In genomic region chr2:100562613-100563406, GRCh38 we compare ENCODE assay signal across 8 cellular contexts. TPM values are rescaled to one million over a fixed set of nuclear protein-coding genes. Genes with fewer than 3 reads are reported as not detected.
DNase-seq lines count a peak whose midpoint lies in the region; ATAC-seq and TF ChIP-seq lines count a peak whose summit lies in the region.

Gene PDCL3, plus strand, starts transcription at chr2:100562993. Its CDS starts 75 bp downstream, at chr2:100563068.

- H3K4me3 Mint-ChIP-seq in CD14-positive monocyte: peak within 1 kb of the TSS; percentile 86 to 92

- DNase-seq in CD14-positive monocyte (ENCODE audit: low spot score) (peak; percentile 94), NCI-H748 (lab: John Stamatoyannopoulos, UW; ENCODE audit: unreplicated experiment) (peak; percentile 97), dedifferentiated amniotic fluid mesenchymal stem cell (ENCODE audit: extremely low spot score) (peak; percentile 98), left kidney (ENCODE audit: low read depth, low spot score) (peak; percentile 99)
- peak; percentile 93 for DNase-seq in activated CD4-positive, alpha-beta T cell treated with anti-CD3 and anti-CD28 coated beads, Interleukin-2, amount 50 U/mL, for 1 hour
- peak; percentile 93 to 94 for DNase-seq in stimulated activated CD4-positive, alpha-beta T cell treated with anti-CD3 and anti-CD28 coated beads, Interleukin-2, amount 100 ng/mL, for 24 hours

- TF ChIP-seq CTCF in CD14-positive monocyte (IDR thresholded peaks at IDR 0.05): no peak

- peaks cover 0 to 2% (median 0%) of the 10 kb centered on the region in 3 donors for H3K27me3 Mint-ChIP-seq in CD14-positive monocyte (ENCODE audit: low read depth in 3 of 3)

- no peaks in the 10 kb centered on the region for H3K9me3 Mint-ChIP-seq in CD14-positive monocyte

- ATAC-seq in GM19351 (IDR thresholded peaks at IDR 0.05; ENCODE audit: unreplicated experiment) (peak; percentile 90), HG03521 (IDR thresholded peaks at IDR 0.05; ENCODE audit: unreplicated experiment) (peak; percentile 93)

- intact Hi-C loops in CD14-positive monocyte (cut with micrococcal nuclease): no loop called here

- peak within 1 kb of the TSS; percentile 90 to 97 (median 96) for H3K27ac Mint-ChIP-seq in CD14-positive monocyte

- peaks cover 19 to 20% of the 10 kb centered on the region in 2 donors for H3K36me3 Mint-ChIP-seq in CD14-positive monocyte

- H3K4me1 Mint-ChIP-seq in CD14-positive monocyte: peaks cover 23% of the 10 kb centered on the region

RNA-seq across cellular contexts. Expression of gene PDCL3, which starts in this region (rescaled TPM):
- 10 to 100 TPM; 24.8 to 28.4 TPM for polyA plus RNA-seq in CD14-positive monocyte

Comparison
In these comparisons a context has a peak if more than half of its experiments do, and no peak if none do; other contexts are left out.
1. Peak in every context shown above with its lines: DNase-seq and ATAC-seq.